ENCODE assay signal across 16 cellular contexts in genomic region chr11:96328395-96329010, GRCh38. TPM values are rescaled to one million over a fixed set of nuclear protein-coding genes. Genes with fewer than 3 reads are reported as not detected.
DNase-seq lines count a peak whose midpoint lies in the region; ATAC-seq and TF ChIP-seq lines count a peak whose summit lies in the region.
"Had no signal": no experiment of that assay in that cellular context is flagged by ENCODE, and none has a peak within 500 bp of the region (broad histone marks: within the 10 kb centered on the region; RNA-seq: fewer than 3 reads in every experiment).

No MANE protein-coding gene starts in this region.

- H3K4me1 Mint-ChIP-seq in Caco-2 (ENCODE audit: low read depth, unreplicated experiment) (peaks cover 58% of the 10 kb centered on the region), brain (peaks cover 80% of the 10 kb centered on the region)
- peaks cover 40 to 93% (median 85%) of the 10 kb centered on the region in 4 donors for H3K4me1 Mint-ChIP-seq in naive thymus-derived CD8-positive, alpha-beta T cell

- H3K4me1 ChIP-seq in Caco-2 (peaks cover 63% of the 10 kb centered on the region), testis (peaks cover 44% of the 10 kb centered on the region), esophagus squamous epithelium (peaks cover 0 to 71% (median 10%) of the 10 kb centered on the region in 3 donors)

- no TSS peak for BruUV-seq in Caco-2 (replicated peaks; lab: Mats Ljungman, UMichigan)

- 53 to 67% methylated on average over 8 of the region's 8 CpGs for WGBS in testis, 2 donors
- 43 to 68% methylated on average over 8 of the region's 8 CpGs for WGBS in esophagus squamous epithelium, 2 donors

- H3K27me3 Mint-ChIP-seq in Caco-2 (ENCODE audit: insufficient read depth, unreplicated experiment), result no peaks in the 10 kb centered on the region
- no peaks in the 10 kb centered on the region for H3K27me3 Mint-ChIP-seq in brain
- H3K27me3 Mint-ChIP-seq in naive thymus-derived CD8-positive, alpha-beta T cell, result no peaks in the 10 kb centered on the region
- H3K27me3 Mint-ChIP-seq: CD4-positive, CD25-positive, alpha-beta regulatory T cell; progenitor cell of endocrine pancreas; stimulated activated naive B cell treated with anti-CD40 and anti-IgM and Interleukin-4, amounts not matched to agents 10 μg/mL and 1 μg/mL and 100 μg/mL, for 72 hours; T-helper 17 cell had no signal

- intact Hi-C loops in Caco-2 (cut with micrococcal nuclease; ENCODE audit: unreplicated experiment), result no loop called here
- intact Hi-C loops in testis (cut with DNase I; ENCODE audit: low total_unique reads), result no loop called here
- intact Hi-C loops in esophagus squamous epithelium (cut with DNase I), result no loop called here

- no peak overlapping the region for H3K27ac ChIP-seq in testis
- no peak overlapping the region for H3K27ac ChIP-seq in esophagus squamous epithelium

- POLR2A ChIA-PET in Caco-2 (lab: Charles Lee), result no interaction called here
- POLR2A ChIA-PET in naive thymus-derived CD8-positive, alpha-beta T cell (lab: Charles Lee), result interaction anchor here (0.7 to 1.3 kb wide), 2 partner anchors 13 to 314 kb away, joined by 3 read pairs; no protein-coding TSS in a partner anchor

- no peaks in the 10 kb centered on the region for H3K9me3 Mint-ChIP-seq in Caco-2 (ENCODE audit: unreplicated experiment)
- H3K9me3 Mint-ChIP-seq in brain, result no peaks in the 10 kb centered on the region
- no peaks in the 10 kb centered on the region for H3K9me3 Mint-ChIP-seq in naive thymus-derived CD8-positive, alpha-beta T cell
- H3K9me3 Mint-ChIP-seq: CD4-positive, CD25-positive, alpha-beta regulatory T cell had no signal

- H3K9me3 ChIP-seq in Caco-2 (no peaks in the 10 kb centered on the region), testis (no peaks in the 10 kb centered on the region), esophagus squamous epithelium (no peaks in the 10 kb centered on the region)

- TF ChIP-seq POLR2A in testis (IDR thresholded peaks at IDR 0.05) (no peak), esophagus squamous epithelium (IDR thresholded peaks at IDR 0.05) (no peak)

- H3K27ac Mint-ChIP-seq in Caco-2 (ENCODE audit: unreplicated experiment) (peak overlapping the region; percentile 50), brain (peak overlapping the region in 3 of 5 experiments; percentile 84 to 94 (median 91))
- peak overlapping the region in 8 of 10 donors; percentile 23 to 90 (median 56) for H3K27ac Mint-ChIP-seq in naive thymus-derived CD8-positive, alpha-beta T cell
- H3K27ac Mint-ChIP-seq: progenitor cell of endocrine pancreas; stimulated activated naive B cell treated with anti-CD40 and anti-IgM and Interleukin-4, amounts not matched to agents 10 μg/mL and 1 μg/mL and 100 μg/mL, for 72 hours; T-helper 17 cell had no signal

- H3K4me3 ChIP-seq in Caco-2 (ENCODE audit: low read depth, low read length) (no peak overlapping the region), testis (no peak overlapping the region), esophagus squamous epithelium (no peak overlapping the region)

- no peaks in the 10 kb centered on the region for H3K36me3 ChIP-seq in Caco-2 (ENCODE audit: control insufficient read depth, insufficient read depth, low read length)
- H3K36me3 ChIP-seq in testis (ENCODE audit: low read depth, missing control alignments), result no peaks in the 10 kb centered on the region
- no peaks in the 10 kb centered on the region for H3K36me3 ChIP-seq in esophagus squamous epithelium

- H3K36me3 Mint-ChIP-seq in Caco-2 (ENCODE audit: insufficient read depth, unreplicated experiment) (peaks cover 10% of the 10 kb centered on the region), brain (peaks cover 8% of the 10 kb centered on the region)
- peaks cover 4 to 71% (median 16%) of the 10 kb centered on the region in 3 donors for H3K36me3 Mint-ChIP-seq in naive thymus-derived CD8-positive, alpha-beta T cell

- CTCF ChIA-PET in Caco-2 (lab: Charles Lee), result interaction anchor here (1.4 kb wide), 1 partner anchor 15 kb away, joined by 4 read pairs; the partner anchor contains the start of gene MAML2

- H3K27me3 ChIP-seq in Caco-2 (replicated peaks; ENCODE audit: control insufficient read depth, insufficient read depth, low read length) (no peaks in the 10 kb centered on the region), testis (no peaks in the 10 kb centered on the region), esophagus squamous epithelium (no peaks in the 10 kb centered on the region)

- no peak for TF ChIP-seq CTCF in Caco-2 (IDR thresholded peaks at IDR 0.05; ENCODE audit: insufficient read depth in 1 of 2, low read depth in 1 of 2, low read length in 1 of 2, severe bottlenecking in 1 of 2, unreplicated experiment in 1 of 2)
- TF ChIP-seq CTCF in brain (conservative IDR thresholded peaks at IDR 0.05), result no peak
- TF ChIP-seq CTCF in testis (IDR thresholded peaks at IDR 0.05), result no peak
- TF ChIP-seq CTCF in esophagus squamous epithelium (IDR thresholded peaks at IDR 0.05), result no peak

- H3K4me3 Mint-ChIP-seq in Caco-2 (ENCODE audit: unreplicated experiment) (no peak overlapping the region), brain (peak overlapping the region in 2 of 5 experiments; percentile 57 to 68)
- peak overlapping the region in 7 of 10 donors; percentile 23 to 70 (median 42) for H3K4me3 Mint-ChIP-seq in naive thymus-derived CD8-positive, alpha-beta T cell
- H3K4me3 Mint-ChIP-seq: CD4-positive, CD25-positive, alpha-beta regulatory T cell; stimulated activated naive B cell treated with anti-CD40 and anti-IgM and Interleukin-4, amounts not matched to agents 10 μg/mL and 1 μg/mL and 100 μg/mL, for 72 hours; T-helper 17 cell had no signal

- no peak for DNase-seq in Caco-2
- peak; percentile 83 for DNase-seq in M059J (ENCODE audit: low read depth)
- DNase-seq in naive thymus-derived CD8-positive, alpha-beta T cell, result no peak
- no peak for DNase-seq in NCI-H1930 (lab: John Stamatoyannopoulos, UW)
- no peak for DNase-seq in SK-N-DZ (ENCODE audit: low spot score)
- no peak for DNase-seq in testis
- DNase-seq in esophagus squamous epithelium (lab: John Stamatoyannopoulos, UW), result no peak
- DNase-seq: amniotic stem cell; CD4-positive, CD25-positive, alpha-beta regulatory T cell; effector memory CD4-positive, alpha-beta T cell; GOT3; NCI-H1092 treated with DMSO at 0.1 percent for 48 hours; stimulated activated naive B cell treated with anti-CD40 and anti-IgM and Interleukin-4, amounts not matched to agents 10 μg/mL and 1 μg/mL and 100 μg/mL, for 72 hours; T-helper 17 cell had no signal

- ATAC-seq in naive thymus-derived CD8-positive, alpha-beta T cell, result no peak
- ATAC-seq: T-helper 17 cell had no signal

RNA-seq across cellular contexts. Expression of gene MAML2, which starts 14.5 kb away (rescaled TPM):
- total RNA-seq in Caco-2 (2022) (11.5 and 12.2 TPM in 2 replicates), testis (10 to 100 TPM; 17.6 to 23.6 TPM), esophagus squamous epithelium (10 to 100 TPM in 1 of 4 donors, 1 to 10 TPM in 3; 4.7 to 21.7 (median 7.3) TPM)
- 12.0 and 14.0 TPM in 2 replicates for total RNA-seq in M059J (2014; rRNA removed; shearing (Covaris generic))
- polyA plus RNA-seq in brain (ENCODE audit: insufficient read depth, low read depth, low replicate concordance) (4.5 TPM), testis (ENCODE audit: insufficient read depth, low read depth, low replicate concordance) (5.1 TPM)
- total RNA-seq in naive thymus-derived CD8-positive, alpha-beta T cell, result 10 to 100 TPM; 68.2 to 68.5 TPM
- 10 to 100 TPM in 2 of 3 donors, 1 to 10 TPM in 1; 6.6 to 33.0 (median 15.3) TPM for polyA plus RNA-seq in naive thymus-derived CD8-positive, alpha-beta T cell
- 4.7 and 6.4 TPM in 2 replicates for polyA plus RNA-seq in SK-N-DZ (2014; cell fraction: cytosol; rRNA removed)
- 3.4 and 3.5 TPM in 2 replicates for polyA plus RNA-seq in SK-N-DZ (2014; cell fraction: nucleus; rRNA removed)
